In the genomic region with DNA sequence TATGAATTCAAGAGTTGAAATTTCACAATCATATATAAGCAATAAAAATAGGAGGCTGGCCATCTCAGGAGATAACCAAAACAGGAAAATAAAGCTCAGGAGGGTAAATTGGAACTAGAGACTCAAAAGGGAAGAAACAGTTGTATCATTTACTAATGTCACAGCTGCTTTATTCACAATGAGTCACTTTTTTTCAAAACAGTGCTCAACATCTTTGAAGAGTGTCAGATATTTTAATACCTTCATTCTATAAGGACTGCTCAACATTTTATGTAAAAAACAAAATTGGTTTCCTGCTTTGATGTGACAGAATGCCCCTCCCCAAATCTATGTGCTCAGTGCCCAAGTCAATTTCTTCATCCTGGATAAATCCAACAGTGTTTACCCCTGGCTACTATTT, we compare ENCODE assay signal across 24 cellular contexts.
DNase-seq lines count a peak whose midpoint lies in the region; ATAC-seq and TF ChIP-seq lines count a peak whose summit lies in the region.
"Had no signal": no experiment of that assay in that cellular context is flagged by ENCODE, and none has a peak within 500 bp of the region (broad histone marks: within the 10 kb centered on the region; RNA-seq: fewer than 3 reads in every experiment).

No MANE protein-coding gene starts in this region.

- H3F3A ChIP-seq in SK-N-SH (replicated peaks; ENCODE audit: insufficient read depth) = peaks cover 22% of the 10 kb centered on the region

- H3K4me1 ChIP-seq in SK-N-SH (ENCODE audit: control insufficient read depth in 1 of 2, insufficient read depth in 2 of 2, low read depth in 1 of 2, low read length in 1 of 2) (peaks cover 0 to 12% of the 10 kb centered on the region in 2 experiments; a peak in 3 of 4 replicates), right atrium auricular region (no peaks in the 10 kb centered on the region), tibial nerve (no peaks in the 10 kb centered on the region)
- H3K4me1 ChIP-seq: breast epithelium had no signal

- no peak overlapping the region; the same call in 1 of the 2 replicates for H3K4me2 ChIP-seq in SK-N-SH

- H3K27me3 ChIP-seq in SK-N-SH (ENCODE audit: insufficient read depth) = no peaks in the 10 kb centered on the region
- H3K27me3 ChIP-seq in right atrium auricular region = no peaks in the 10 kb centered on the region
- no peaks in the 10 kb centered on the region for H3K27me3 ChIP-seq in tibial nerve
- H3K27me3 ChIP-seq: breast epithelium, ovary had no signal

- H3K36me3 ChIP-seq in SK-N-SH (replicated peaks in 1 of 2; ENCODE audit: control insufficient read depth in 1 of 2, insufficient read depth in 2 of 2, low read length in 1 of 2) (peaks cover 0 to 14% of the 10 kb centered on the region in 2 experiments), right atrium auricular region (peaks cover 13% of the 10 kb centered on the region), tibial nerve (peaks cover 0 to 91% (median 12%) of the 10 kb centered on the region in 3 donors)
- H3K36me3 ChIP-seq: breast epithelium, ovary had no signal

- no peak for TF ChIP-seq RAD21 in SK-N-SH (IDR thresholded peaks at IDR 0.05; ENCODE audit: low read length)

- no peak for DNase-seq in SK-N-SH
- DNase-seq in OCI-M1 (lab: John Stamatoyannopoulos, UW) = peak; percentile 19
- DNase-seq in fibroblast of mammary gland (ENCODE audit: low read depth) = peak; percentile 44
- no peak for DNase-seq in right atrium auricular region (ENCODE audit: low spot score)
- no peak for DNase-seq in GM10266 (ENCODE audit: extremely low spot score)
- no peak for DNase-seq in tibial nerve (ENCODE audit: low spot score in 2 of 2)
- DNase-seq: activated CD4-positive, alpha-beta T cell treated with anti-CD3 and anti-CD28 coated beads, Interleukin-2, amount 10 ng/mL, durations not matched to agents 24 days and 14 days; activated CD8-positive, alpha-beta memory T cell treated with anti-CD3 and anti-CD28 coated beads, Interleukin-2, amount 10 ng/mL, durations not matched to agents 7 days and 5 days; activated naive CD8-positive, alpha-beta T cell treated with anti-CD3 and anti-CD28 coated beads, Interleukin-2, amount 50 U/mL, for 24 hours; C1 segment of cervical spinal cord; GOT3; KBM-7; kidney; naive B cell; NCI-H187 treated with DMSO at 0.1 percent for 48 hours; NCI-H524; ovary had no signal

- TF ChIP-seq CTCF in SK-N-SH (IDR thresholded peaks at IDR 0.05) (no peak), fibroblast of mammary gland (conservative IDR thresholded peaks at IDR 0.05; ENCODE audit: control insufficient read depth, insufficient read depth, low read depth, low read length) (no peak), right atrium auricular region (IDR thresholded peaks at IDR 0.05) (no peak), GM10266 (IDR thresholded peaks at IDR 0.05; ENCODE audit: control insufficient read depth, insufficient read depth, low read depth, missing control alignments) (no peak), tibial nerve (IDR thresholded peaks at IDR 0.05) (no peak)

- no peak overlapping the region for H3K4me3 ChIP-seq in SK-N-SH (ENCODE audit: low read depth in 2 of 2, low read length in 1 of 2)
- no peak overlapping the region for H3K4me3 ChIP-seq in fibroblast of mammary gland (ENCODE audit: control insufficient read depth, low read depth, low read length)
- H3K4me3 ChIP-seq in right atrium auricular region = no peak overlapping the region
- H3K4me3 ChIP-seq in tibial nerve = no peak overlapping the region
- H3K4me3 ChIP-seq: breast epithelium, GM12878, lung, ovary had no signal

- ATAC-seq in SK-N-SH treated with all-trans-retinoic acid at 6 μM for 48 hours (no peak; the same call in 2 of the 3 replicates), GM19023 (IDR thresholded peaks at IDR 0.05; ENCODE audit: unreplicated experiment) (no peak)
- ATAC-seq: activated CD8-positive, alpha-beta memory T cell treated with anti-CD3 and anti-CD28 coated beads, Interleukin-2, amount 10 ng/mL, durations not matched to agents 7 days and 5 days; activated naive CD8-positive, alpha-beta T cell treated with anti-CD3 and anti-CD28 coated beads, Interleukin-2, amount 50 U/mL, for 24 hours; GM12878; sciatic nerve; stimulated activated memory B cell treated with anti-CD40 and anti-IgM and Interleukin-4, amounts not matched to agents 10 μg/mL and 1 μg/mL and 100 μg/mL, for 72 hours had no signal

- TF ChIP-seq POLR2A in tibial nerve (IDR thresholded peaks at IDR 0.05) = no peak

- no peak for TF ChIP-seq EP300 in SK-N-SH (IDR thresholded peaks at IDR 0.05; ENCODE audit: borderline replicate concordance in 1 of 2, low read depth in 1 of 2, low read length in 1 of 2)
- TF ChIP-seq EP300 in tibial nerve (IDR thresholded peaks at IDR 0.05) = no peak

- no peak overlapping the region for H2AFZ ChIP-seq in SK-N-SH (ENCODE audit: low read depth)

- H3K9me3 ChIP-seq in SK-N-SH = no peaks in the 10 kb centered on the region; the same call in 1 of the 2 replicates
- no peaks in the 10 kb centered on the region for H3K9me3 ChIP-seq in right atrium auricular region
- H3K9me3 ChIP-seq in tibial nerve = peaks cover 0 to 5% (median 0%) of the 10 kb centered on the region in 4 donors
- H3K9me3 ChIP-seq: breast epithelium, ovary had no signal

- POLR2A ChIA-PET in SK-N-SH (lab: Yijun Ruan, JAX) = no interaction called here

- no peaks in the 10 kb centered on the region for H3K9me2 ChIP-seq in SK-N-SH

- peak overlapping the region in 1 of 2 experiments; percentile 70; a peak in 2 of 4 replicates for H3K27ac ChIP-seq in SK-N-SH (ENCODE audit: low read depth in 2 of 2, low read length in 1 of 2)
- no peak overlapping the region for H3K27ac ChIP-seq in right atrium auricular region
- no peak overlapping the region for H3K27ac ChIP-seq in tibial nerve
- H3K27ac ChIP-seq: breast epithelium, ovary had no signal

- H3K9ac ChIP-seq in SK-N-SH = no peak overlapping the region

- CTCF ChIA-PET in SK-N-SH (lab: Yijun Ruan, JAX) = interaction anchor here (0.7 to 0.9 kb wide), 2 partner anchors 80 to 84 kb away, joined by 3 read pairs; no protein-coding TSS in a partner anchor

- H3K79me2 ChIP-seq in SK-N-SH (ENCODE audit: insufficient read depth) = no peaks in the 10 kb centered on the region

- no peaks in the 10 kb centered on the region for H4K20me1 ChIP-seq in SK-N-SH (ENCODE audit: insufficient read depth)

TF ChIP-seq in SK-N-SH, 30 proteins besides CTCF, POLR2A, EP300 and RAD21:
- peak; percentile 8; the same call in 1 of the 2 replicates for TF ChIP-seq FOSL2 (IDR thresholded peaks at IDR 0.05; ENCODE audit: borderline replicate concordance, low read depth)
- TF ChIP-seq YY1 (IDR thresholded peaks at IDR 0.05; ENCODE audit: low read depth) = no peak

TF ChIP-seq in SK-N-SH treated with all-trans-retinoic acid at 6 μM for 48 hours, 23 proteins besides CTCF, POLR2A, EP300 and RAD21 (continues in another document):
- TF ChIP-seq GLIS3 (CRISPR knock-in tag; IDR thresholded peaks at IDR 0.05) (no peak), TOX (CRISPR knock-in tag; IDR thresholded peaks at IDR 0.05; ENCODE audit: borderline replicate concordance) (no peak), OSR1 (CRISPR knock-in tag; IDR thresholded peaks at IDR 0.05) (no peak)
- TF ChIP-seq, protein P1, sequence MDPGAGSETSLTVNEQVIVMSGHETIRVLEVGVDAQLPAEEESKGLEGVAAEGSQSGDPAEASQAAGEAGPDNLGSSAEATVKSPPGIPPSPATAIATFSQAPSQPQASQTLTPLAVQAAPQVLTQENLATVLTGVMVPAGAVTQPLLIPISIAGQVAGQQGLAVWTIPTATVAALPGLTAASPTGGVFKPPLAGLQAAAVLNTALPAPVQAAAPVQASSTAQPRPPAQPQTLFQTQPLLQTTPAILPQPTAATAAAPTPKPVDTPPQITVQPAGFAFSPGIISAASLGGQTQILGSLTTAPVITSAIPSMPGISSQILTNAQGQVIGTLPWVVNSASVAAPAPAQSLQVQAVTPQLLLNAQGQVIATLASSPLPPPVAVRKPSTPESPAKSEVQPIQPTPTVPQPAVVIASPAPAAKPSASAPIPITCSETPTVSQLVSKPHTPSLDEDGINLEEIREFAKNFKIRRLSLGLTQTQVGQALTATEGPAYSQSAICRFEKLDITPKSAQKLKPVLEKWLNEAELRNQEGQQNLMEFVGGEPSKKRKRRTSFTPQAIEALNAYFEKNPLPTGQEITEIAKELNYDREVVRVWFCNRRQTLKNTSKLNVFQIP (CRISPR knock-in tag; IDR thresholded peaks at IDR 0.05; ENCODE audit: borderline replicate concordance, low read depth) = no peak
- TF ChIP-seq, protein P2, sequence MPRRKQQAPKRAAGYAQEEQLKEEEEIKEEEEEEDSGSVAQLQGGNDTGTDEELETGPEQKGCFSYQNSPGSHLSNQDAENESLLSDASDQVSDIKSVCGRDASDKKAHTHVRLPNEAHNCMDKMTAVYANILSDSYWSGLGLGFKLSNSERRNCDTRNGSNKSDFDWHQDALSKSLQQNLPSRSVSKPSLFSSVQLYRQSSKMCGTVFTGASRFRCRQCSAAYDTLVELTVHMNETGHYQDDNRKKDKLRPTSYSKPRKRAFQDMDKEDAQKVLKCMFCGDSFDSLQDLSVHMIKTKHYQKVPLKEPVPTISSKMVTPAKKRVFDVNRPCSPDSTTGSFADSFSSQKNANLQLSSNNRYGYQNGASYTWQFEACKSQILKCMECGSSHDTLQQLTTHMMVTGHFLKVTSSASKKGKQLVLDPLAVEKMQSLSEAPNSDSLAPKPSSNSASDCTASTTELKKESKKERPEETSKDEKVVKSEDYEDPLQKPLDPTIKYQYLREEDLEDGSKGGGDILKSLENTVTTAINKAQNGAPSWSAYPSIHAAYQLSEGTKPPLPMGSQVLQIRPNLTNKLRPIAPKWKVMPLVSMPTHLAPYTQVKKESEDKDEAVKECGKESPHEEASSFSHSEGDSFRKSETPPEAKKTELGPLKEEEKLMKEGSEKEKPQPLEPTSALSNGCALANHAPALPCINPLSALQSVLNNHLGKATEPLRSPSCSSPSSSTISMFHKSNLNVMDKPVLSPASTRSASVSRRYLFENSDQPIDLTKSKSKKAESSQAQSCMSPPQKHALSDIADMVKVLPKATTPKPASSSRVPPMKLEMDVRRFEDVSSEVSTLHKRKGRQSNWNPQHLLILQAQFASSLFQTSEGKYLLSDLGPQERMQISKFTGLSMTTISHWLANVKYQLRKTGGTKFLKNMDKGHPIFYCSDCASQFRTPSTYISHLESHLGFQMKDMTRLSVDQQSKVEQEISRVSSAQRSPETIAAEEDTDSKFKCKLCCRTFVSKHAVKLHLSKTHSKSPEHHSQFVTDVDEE (CRISPR knock-in tag; IDR thresholded peaks at IDR 0.05) = no peak

Comparison
In these comparisons a context has a peak if more than half of its experiments do, and no peak if none do; other contexts are left out.
1. DNase-seq: peak in OCI-M1 (single experiment) and fibroblast of mammary gland (single experiment); none in SK-N-SH (single experiment), right atrium auricular region (single experiment), GM10266 (single experiment) and tibial nerve (0 of 2).